Comparison of ENCODE assay signal across 2 cellular contexts in genomic region chr18:22912835-22913234, GRCh38.
TF ChIP-seq lines count a peak whose summit lies in the region.

No MANE protein-coding gene starts in this region.

TF ChIP-seq in HCT116, 20 proteins besides CTCF, POLR2A, EP300 and RAD21:
- no peak for TF ChIP-seq EGR1 (IDR thresholded peaks at IDR 0.05; ENCODE audit: low read depth)
- no peak for TF ChIP-seq EZH2 (IDR thresholded peaks at IDR 0.05)
- peak; percentile 67 for TF ChIP-seq CEBPB (IDR thresholded peaks at IDR 0.05; ENCODE audit: low read depth)
- TF ChIP-seq ZFX (IDR thresholded peaks at IDR 0.05) = no peak
- peak; percentile 14; the same call in 1 of the 2 replicates for TF ChIP-seq SP1 (IDR thresholded peaks at IDR 0.05; ENCODE audit: low read depth)
- TF ChIP-seq TCF7L2 (IDR thresholded peaks at IDR 0.05; ENCODE audit: borderline replicate concordance, extremely low read depth, insufficient read depth, insufficient read length) = no peak
- TF ChIP-seq ELF1 (IDR thresholded peaks at IDR 0.05; ENCODE audit: borderline replicate concordance, low read depth) = no peak
- no peak for TF ChIP-seq SRF (IDR thresholded peaks at IDR 0.05; ENCODE audit: low read depth)
- TF ChIP-seq REST (IDR thresholded peaks at IDR 0.05; ENCODE audit: low read depth) = no peak
- no peak for TF ChIP-seq ZBTB33 (IDR thresholded peaks at IDR 0.05; ENCODE audit: extremely low read depth, insufficient replicate concordance, low read length)

TF ChIP-seq in K562, 482 proteins besides CTCF, POLR2A, EP300 and RAD21:
- TF ChIP-seq ZNF740 (CRISPR knock-in tag; IDR thresholded peaks at IDR 0.05) = no peak
- no peak for TF ChIP-seq ZNF740 (tag; IDR thresholded peaks at IDR 0.05)
- TF ChIP-seq CEBPG (CRISPR knock-in tag; IDR thresholded peaks at IDR 0.05) = no peak
- peak; percentile 32 to 48; a peak in 3 of 4 replicates for TF ChIP-seq CEBPG (tag; conservative IDR thresholded peaks at IDR 0.05 in 1 of 2, IDR thresholded peaks at IDR 0.05 in 1 of 2)
